In the genomic region with DNA sequence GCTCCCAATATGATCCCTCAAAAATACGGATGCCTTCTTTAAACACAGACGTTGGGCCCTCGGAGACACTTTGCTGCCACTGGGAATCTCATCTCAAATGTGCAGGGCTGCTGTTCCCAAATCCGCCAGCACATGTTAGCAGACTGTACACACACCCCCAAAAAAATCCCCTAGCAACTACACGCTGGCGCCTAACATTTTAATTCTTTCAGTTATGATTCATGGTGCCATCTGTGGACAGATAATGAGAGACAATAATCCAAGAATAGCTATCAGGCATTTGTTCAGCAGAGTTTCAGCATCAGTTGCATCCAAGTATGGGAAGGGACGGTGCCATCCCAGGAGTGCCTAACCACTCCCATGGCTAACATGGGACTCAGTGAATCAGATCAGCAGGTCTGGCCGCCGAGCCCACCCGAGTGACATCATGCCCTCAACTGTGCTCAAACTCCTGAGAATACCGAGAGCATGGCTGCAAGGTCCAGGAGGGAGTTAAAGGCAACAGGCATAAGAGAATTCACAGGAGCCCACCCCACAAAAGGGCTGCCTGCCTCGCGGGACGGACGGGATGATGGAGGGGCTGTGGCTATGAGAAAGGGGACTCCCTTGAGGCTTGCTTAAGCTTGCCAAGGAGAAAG, we compare ENCODE assay signal across 29 cellular contexts.
DNase-seq lines count a peak whose midpoint lies in the region; ATAC-seq, FAIRE-seq and TF ChIP-seq lines count a peak whose summit lies in the region.
"Had no signal": no experiment of that assay in that cellular context is flagged by ENCODE, and none has a peak within 500 bp of the region (broad histone marks: within the 10 kb centered on the region; RNA-seq: fewer than 3 reads in every experiment).

No MANE protein-coding gene starts in this region.

- peaks cover 3% of the 10 kb centered on the region for H3K9me3 Mint-ChIP-seq in natural killer cell treated with Interleukin-12 subunit alpha and Interleukin-12 subunit beta and Interleukin-15 and Interleukin-18, amount 100 ng/mL, for 72 hours
- peaks cover 6% of the 10 kb centered on the region for H3K9me3 Mint-ChIP-seq in neural progenitor cell

- TF ChIP-seq CTCF in foreskin fibroblast (IDR thresholded peaks at IDR 0.05; ENCODE audit: low read depth, low read length) (no peak), neural progenitor cell (IDR thresholded peaks at IDR 0.05) (no peak)

- no peak overlapping the region for H3K9ac ChIP-seq in GM23248
- no peak overlapping the region for H3K9ac ChIP-seq in rectal smooth muscle tissue (ENCODE audit: low read length)
- H3K9ac ChIP-seq in neural progenitor cell = no peak overlapping the region
- H3K9ac ChIP-seq: BLaER1 had no signal

- in situ Hi-C loops in GM23248 (cut with MboI) = no loop called here

- H3K27me3 ChIP-seq in GM23248 (replicated peaks; ENCODE audit: insufficient read depth) (no peaks in the 10 kb centered on the region), rectal smooth muscle tissue (ENCODE audit: control insufficient read depth, insufficient read depth, low read length) (no peaks in the 10 kb centered on the region), neural progenitor cell (no peaks in the 10 kb centered on the region)
- H3K27me3 ChIP-seq: BLaER1 had no signal

- no peak for FAIRE-seq in H54 (lab: Jason Lieb, UNC)
- FAIRE-seq: colon, G401.6, K562 had no signal

- H3K4me1 ChIP-seq in GM23248 (ENCODE audit: insufficient read depth) = no peaks in the 10 kb centered on the region
- H3K4me1 ChIP-seq in rectal smooth muscle tissue (ENCODE audit: control insufficient read depth, insufficient read depth, low read length) = peaks cover 13% of the 10 kb centered on the region
- peaks cover 34% of the 10 kb centered on the region for H3K4me1 ChIP-seq in neural progenitor cell
- H3K4me1 ChIP-seq: gastrocnemius medialis, left lung had no signal

- H3K9me3 ChIP-seq in GM23248 (ENCODE audit: low read depth) (no peaks in the 10 kb centered on the region), neural progenitor cell (ENCODE audit: low read depth) (no peaks in the 10 kb centered on the region)
- H3K9me3 ChIP-seq: gastrocnemius medialis had no signal

- H3K4me1 Mint-ChIP-seq in natural killer cell treated with Interleukin-12 subunit alpha and Interleukin-12 subunit beta and Interleukin-15 and Interleukin-18, amount 100 ng/mL, for 72 hours (ENCODE audit: low read depth in 2 of 2) = no peaks in the 10 kb centered on the region
- H3K4me1 Mint-ChIP-seq in neural progenitor cell = peaks cover 12% of the 10 kb centered on the region
- H3K4me1 Mint-ChIP-seq: activated naive CD4-positive, alpha-beta T cell treated with anti-CD3 and anti-CD28 coated beads, Interleukin-2, amount 10 ng/mL, durations not matched to agents 7 days and 5 days; immature natural killer cell; naive thymus-derived CD4-positive, alpha-beta T cell had no signal

- H4K20me1 ChIP-seq in GM23248 (ENCODE audit: insufficient read depth) (no peaks in the 10 kb centered on the region), neural progenitor cell (ENCODE audit: low read depth) (no peaks in the 10 kb centered on the region)
- H4K20me1 ChIP-seq: BLaER1 had no signal

- no peak for ATAC-seq in natural killer cell treated with Interleukin-12 subunit alpha and Interleukin-12 subunit beta and Interleukin-15 and Interleukin-18, amount 100 ng/mL, for 72 hours
- ATAC-seq: activated CD8-positive, alpha-beta memory T cell treated with anti-CD3 and anti-CD28 coated beads, Interleukin-2, amount 10 ng/mL, durations not matched to agents 7 days and 5 days; activated T-cell treated with anti-CD3 and anti-CD28 coated beads, Interleukin-2, amount 50 U/mL, for 72 hours; gastrocnemius medialis; K562; left lung; naive thymus-derived CD4-positive, alpha-beta T cell; WTC11 had no signal

- H3F3A ChIP-seq in GM23248 (ENCODE audit: insufficient read depth) (no peaks in the 10 kb centered on the region), neural progenitor cell (ENCODE audit: low read depth) (peaks cover 29% of the 10 kb centered on the region)

- no peak overlapping the region for H3K4me3 Mint-ChIP-seq in natural killer cell treated with Interleukin-12 subunit alpha and Interleukin-12 subunit beta and Interleukin-15 and Interleukin-18, amount 100 ng/mL, for 72 hours
- H3K4me3 Mint-ChIP-seq in neural progenitor cell = no peak overlapping the region
- H3K4me3 Mint-ChIP-seq: activated CD8-positive, alpha-beta memory T cell treated with anti-CD3 and anti-CD28 coated beads, Interleukin-2, amount 10 ng/mL, durations not matched to agents 7 days and 5 days; activated naive CD4-positive, alpha-beta T cell treated with anti-CD3 and anti-CD28 coated beads, Interleukin-2, amount 10 ng/mL, durations not matched to agents 7 days and 5 days; activated T-cell treated with anti-CD3 and anti-CD28 coated beads, Interleukin-2, amount 50 U/mL, for 72 hours; immature natural killer cell; naive thymus-derived CD4-positive, alpha-beta T cell; WTC11 had no signal

- no peak overlapping the region for H3K27ac Mint-ChIP-seq in natural killer cell treated with Interleukin-12 subunit alpha and Interleukin-12 subunit beta and Interleukin-15 and Interleukin-18, amount 100 ng/mL, for 72 hours
- H3K27ac Mint-ChIP-seq in neural progenitor cell = no peak overlapping the region
- H3K27ac Mint-ChIP-seq: activated CD8-positive, alpha-beta memory T cell treated with anti-CD3 and anti-CD28 coated beads, Interleukin-2, amount 10 ng/mL, durations not matched to agents 7 days and 5 days; activated naive CD4-positive, alpha-beta T cell treated with anti-CD3 and anti-CD28 coated beads, Interleukin-2, amount 10 ng/mL, durations not matched to agents 7 days and 5 days; activated T-cell treated with anti-CD3 and anti-CD28 coated beads, Interleukin-2, amount 50 U/mL, for 72 hours; immature natural killer cell; naive thymus-derived CD4-positive, alpha-beta T cell; WTC11 had no signal

- H3K36me3 ChIP-seq in GM23248 (ENCODE audit: low read depth) = no peaks in the 10 kb centered on the region
- no peaks in the 10 kb centered on the region for H3K36me3 ChIP-seq in rectal smooth muscle tissue (ENCODE audit: control insufficient read depth, insufficient read depth, low read length)
- no peaks in the 10 kb centered on the region for H3K36me3 ChIP-seq in neural progenitor cell
- H3K36me3 ChIP-seq: BLaER1, gastrocnemius medialis, left lung had no signal

- H2AFZ ChIP-seq in GM23248 = no peak overlapping the region
- H2AFZ ChIP-seq in neural progenitor cell (replicated peaks) = no peak overlapping the region

- H3K36me3 Mint-ChIP-seq in natural killer cell treated with Interleukin-12 subunit alpha and Interleukin-12 subunit beta and Interleukin-15 and Interleukin-18, amount 100 ng/mL, for 72 hours = no peaks in the 10 kb centered on the region
- no peaks in the 10 kb centered on the region for H3K36me3 Mint-ChIP-seq in neural progenitor cell
- H3K36me3 Mint-ChIP-seq: activated CD8-positive, alpha-beta memory T cell treated with anti-CD3 and anti-CD28 coated beads, Interleukin-2, amount 10 ng/mL, durations not matched to agents 7 days and 5 days; activated naive CD4-positive, alpha-beta T cell treated with anti-CD3 and anti-CD28 coated beads, Interleukin-2, amount 10 ng/mL, durations not matched to agents 7 days and 5 days; immature natural killer cell; naive thymus-derived CD4-positive, alpha-beta T cell had no signal

- H3K4me3 ChIP-seq in GM23248 (no peak overlapping the region), foreskin fibroblast (ENCODE audit: low read depth in 1 of 2, low read length in 2 of 2) (no peak overlapping the region), rectal smooth muscle tissue (ENCODE audit: low read length) (no peak overlapping the region), neural progenitor cell (no peak overlapping the region)
- H3K4me3 ChIP-seq: BLaER1, gastrocnemius medialis, K562, left lung had no signal

- no peaks in the 10 kb centered on the region for H3K9me2 ChIP-seq in GM23248 (ENCODE audit: insufficient read depth)

- WGBS in GM23248 (ENCODE audit: low coverage in 1 of 2, low lambda C conversion rate in 2 of 2, missing lambda C conversion rate in 2 of 2), 2 experiments = 1 to 2% methylated on average over 15 of the region's 15 CpGs

- DNase-seq in GM23248 (peak; percentile 28), NCI-H2171 (lab: John Stamatoyannopoulos, UW) (peak; percentile 36), foreskin fibroblast (peak; percentile 4 to 22), AG08395 (ENCODE audit: low spot score) (no peak), H54 (ENCODE audit: insufficient read length, low spot score) (no peak), neural progenitor cell (ENCODE audit: low spot score) (no peak)
- no peak for DNase-seq in natural killer cell treated with Interleukin-12 subunit alpha and Interleukin-12 subunit beta and Interleukin-15 and Interleukin-18, amount 100 ng/mL, for 72 hours (ENCODE audit: low spot score)
- DNase-seq: ACHN; activated CD4-positive, alpha-beta T cell treated with anti-CD3 and anti-CD28 coated beads, Interleukin-2, amount 50 U/mL, for 1 hour; activated CD8-positive, alpha-beta memory T cell treated with anti-CD3 and anti-CD28 coated beads, Interleukin-2, amount 10 ng/mL, durations not matched to agents 7 days and 5 days; activated naive CD4-positive, alpha-beta T cell treated with anti-CD3 and anti-CD28 coated beads, Interleukin-2, amount 10 ng/mL, durations not matched to agents 7 days and 5 days; activated T-cell treated with anti-CD3 and anti-CD28 coated beads, Interleukin-2, amount 50 U/mL, for 72 hours; amniotic stem cell; effector CD8-positive, alpha-beta T cell; gastrocnemius medialis; HCEC 1CT; immature natural killer cell; left lung; mesendoderm; naive thymus-derived CD4-positive, alpha-beta T cell; NCI-H2081 treated with DMSO at 0.1 percent for 48 hours; SHP77 treated with DMSO at 0.1 percent for 48 hours; trophoblast cell had no signal

- H3K4me2 ChIP-seq in GM23248 (ENCODE audit: unreplicated experiment) = no peak overlapping the region
- no peak overlapping the region for H3K4me2 ChIP-seq in neural progenitor cell
- H3K4me2 ChIP-seq: BLaER1 had no signal

- TF ChIP-seq POLR2A in H54 (IDR thresholded peaks at IDR 0.05; ENCODE audit: low read depth, low read length) = no peak

- peaks cover 13 to 15% of the 10 kb centered on the region in 2 donors for H3K27me3 Mint-ChIP-seq in natural killer cell treated with Interleukin-12 subunit alpha and Interleukin-12 subunit beta and Interleukin-15 and Interleukin-18, amount 100 ng/mL, for 72 hours
- peaks cover 7% of the 10 kb centered on the region for H3K27me3 Mint-ChIP-seq in neural progenitor cell (ENCODE audit: insufficient read depth, low read depth)

- H3K79me2 ChIP-seq in GM23248 (ENCODE audit: insufficient read depth) (no peaks in the 10 kb centered on the region), neural progenitor cell (ENCODE audit: low read depth) (no peaks in the 10 kb centered on the region)

- H3K27ac ChIP-seq in GM23248 = no peak overlapping the region
- peak overlapping the region; percentile 52 for H3K27ac ChIP-seq in rectal smooth muscle tissue (ENCODE audit: low read depth, low read length)
- no peak overlapping the region for H3K27ac ChIP-seq in neural progenitor cell
- H3K27ac ChIP-seq: BLaER1, gastrocnemius medialis, left lung had no signal

Comparison
In these comparisons a context has a peak if more than half of its experiments do, and no peak if none do; other contexts are left out.
1. DNase-seq: peak in GM23248 (single experiment), NCI-H2171 (single experiment) and foreskin fibroblast (2 of 2); none in AG08395 (single experiment), H54 (single experiment), natural killer cell treated with Interleukin-12 subunit alpha and Interleukin-12 subunit beta and Interleukin-15 and Interleukin-18, amount 100 ng/mL, for 72 hours (single experiment) and neural progenitor cell (single experiment).